In the genomic region with DNA sequence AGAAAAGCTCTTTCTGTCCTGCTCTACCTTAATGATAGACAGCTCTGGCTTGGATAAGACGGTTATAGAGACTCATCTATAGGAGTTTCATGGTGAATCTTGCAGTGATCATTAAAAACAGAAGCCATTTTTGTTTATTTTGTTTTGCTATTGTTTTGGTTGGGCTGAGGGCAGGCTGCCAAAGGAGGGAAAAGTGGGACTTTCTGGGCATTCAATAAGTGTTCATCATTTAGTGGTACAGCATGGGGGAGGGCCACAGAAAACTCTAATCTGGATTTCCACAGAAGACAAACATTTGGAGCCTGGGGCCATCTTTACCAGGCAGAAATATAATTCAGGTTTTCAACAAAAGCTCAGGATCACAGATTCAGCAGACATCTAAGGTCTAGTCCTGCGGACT, we compare ENCODE assay signal across 15 cellular contexts.
DNase-seq lines count a peak whose midpoint lies in the region; TF ChIP-seq lines count a peak whose summit lies in the region.
"Had no signal": no experiment of that assay in that cellular context is flagged by ENCODE, and none has a peak within 500 bp of the region (broad histone marks: within the 10 kb centered on the region; RNA-seq: fewer than 3 reads in every experiment).

No MANE protein-coding gene starts in this region.

- peak overlapping the region; percentile 45 for H2BK15ac ChIP-seq in mesendoderm (replicated peaks; ENCODE audit: low read depth)

- 88 to 90% methylated on average over 2 of the region's 2 CpGs for WGBS in GM23248 (ENCODE audit: low coverage in 1 of 2, low lambda C conversion rate in 2 of 2, missing lambda C conversion rate in 2 of 2), 2 experiments
- no CpG with 5 or more reads among the region's 2 CpGs for WGBS in mesendoderm (ENCODE audit: extremely low coverage, insufficient coverage, low lambda C conversion rate)
- WGBS in lower leg skin, 2 donors: 93 to 94% methylated on average over 2 of the region's 2 CpGs

- H3K27me3 ChIP-seq in BLaER1 (no peaks in the 10 kb centered on the region), GM23248 (replicated peaks; ENCODE audit: insufficient read depth) (no peaks in the 10 kb centered on the region), SJSA1 (replicated peaks) (no peaks in the 10 kb centered on the region), mesendoderm (ENCODE audit: insufficient read depth, low read length, poor library complexity) (no peaks in the 10 kb centered on the region)

- H3K9ac ChIP-seq in BLaER1 (no peak overlapping the region), GM23248 (no peak overlapping the region), mesendoderm (ENCODE audit: low read length) (no peak overlapping the region)

- no peaks in the 10 kb centered on the region for H4K20me1 ChIP-seq in BLaER1
- no peaks in the 10 kb centered on the region for H4K20me1 ChIP-seq in GM23248 (ENCODE audit: insufficient read depth)

- no peak for TF ChIP-seq CTCF in lower leg skin (IDR thresholded peaks at IDR 0.05)

- DNase-seq in GM23248 (no peak), SJSA1 (ENCODE audit: low read depth in 1 of 2, low spot score in 2 of 2) (peak; percentile 57 to 58), mesendoderm (no peak), lower leg skin (ENCODE audit: low spot score in 2 of 2) (no peak), Kasumi-1 (lab: John Stamatoyannopoulos, UW) (no peak), 8988T (no peak), AML-193 (lab: John Stamatoyannopoulos, UW) (no peak)
- DNase-seq: GOT3; NCI-H1930; NCI-H446; NK-92 treated with Interleukin-12 subunit alpha and Interleukin-12 subunit beta, amount 100 ng/mL, for 24 hours; PC-3; T-helper 17 cell had no signal

- H2AK5ac ChIP-seq in mesendoderm (ENCODE audit: low read length): no peak overlapping the region

- intact Hi-C loops in lower leg skin (cut with DNase I; ENCODE audit: low total_unique reads): no loop called here

- peak overlapping the region; percentile 4 for H3K4ac ChIP-seq in mesendoderm (ENCODE audit: low read depth, low read length)

- H3K4me3 ChIP-seq in BLaER1: no peak overlapping the region
- no peak overlapping the region for H3K4me3 ChIP-seq in GM23248
- no peak overlapping the region for H3K4me3 ChIP-seq in SJSA1
- H3K4me3 ChIP-seq in mesendoderm (ENCODE audit: low read length): no peak overlapping the region
- no peak overlapping the region for H3K4me3 ChIP-seq in lower leg skin (ENCODE audit: low read depth, poor library complexity, severe bottlenecking)

- H3K4me2 ChIP-seq in BLaER1 (peak overlapping the region; percentile 57), GM23248 (ENCODE audit: unreplicated experiment) (no peak overlapping the region), mesendoderm (ENCODE audit: low read length) (no peak overlapping the region)

- H3K79me2 ChIP-seq in GM23248 (ENCODE audit: insufficient read depth) (no peaks in the 10 kb centered on the region), mesendoderm (ENCODE audit: control insufficient read depth, insufficient read depth, low read length) (no peaks in the 10 kb centered on the region)

- H3K18ac ChIP-seq in mesendoderm (ENCODE audit: low read length): no peak overlapping the region

- no peak overlapping the region for H3K23ac ChIP-seq in mesendoderm (ENCODE audit: low read length)

- H4K8ac ChIP-seq in mesendoderm (ENCODE audit: low read depth, low read length): no peak overlapping the region

- peaks cover 5% of the 10 kb centered on the region; the same call in 1 of the 2 replicates for H3F3A ChIP-seq in GM23248 (ENCODE audit: insufficient read depth)

- H2BK5ac ChIP-seq in mesendoderm (ENCODE audit: low read length): no peak overlapping the region

- no peaks in the 10 kb centered on the region for H3K9me2 ChIP-seq in GM23248 (ENCODE audit: insufficient read depth)

- H3K56ac ChIP-seq in mesendoderm (ENCODE audit: low read length): no peak overlapping the region

- no peak for TF ChIP-seq POLR2A in lower leg skin (IDR thresholded peaks at IDR 0.05)

- H4K5ac ChIP-seq in mesendoderm (ENCODE audit: low read length): no peak overlapping the region

- H3K9me3 ChIP-seq in BLaER1 (no peaks in the 10 kb centered on the region), GM23248 (ENCODE audit: low read depth) (no peaks in the 10 kb centered on the region), SJSA1 (replicated peaks) (no peaks in the 10 kb centered on the region)

- no peaks in the 10 kb centered on the region for H3K36me3 ChIP-seq in BLaER1
- H3K36me3 ChIP-seq in GM23248 (ENCODE audit: low read depth): no peaks in the 10 kb centered on the region
- H3K36me3 ChIP-seq in SJSA1: no peaks in the 10 kb centered on the region
- H3K36me3 ChIP-seq in mesendoderm (ENCODE audit: control insufficient read depth, insufficient read depth, low read length): no peaks in the 10 kb centered on the region

- in situ Hi-C loops in GM23248 (cut with MboI): no loop called here

- H2AFZ ChIP-seq in GM23248: peak overlapping the region; percentile 44; the same call in 1 of the 2 replicates

- H3K79me1 ChIP-seq in mesendoderm (ENCODE audit: low read length): no peaks in the 10 kb centered on the region

- H2BK120ac ChIP-seq in mesendoderm (ENCODE audit: low read depth, low read length): no peak overlapping the region

- 0 out of 2 replicates have a peak overlapping the region, but pooled peaks have one; percentile 2 for H3K27ac ChIP-seq in BLaER1
- no peak overlapping the region for H3K27ac ChIP-seq in GM23248
- peak overlapping the region; percentile 82 for H3K27ac ChIP-seq in SJSA1
- H3K27ac ChIP-seq in mesendoderm (ENCODE audit: low read depth, low read length): no peak overlapping the region
- H3K27ac ChIP-seq: RWPE1 had no signal

- H3K4me1 ChIP-seq in BLaER1: peaks cover 27% of the 10 kb centered on the region
- H3K4me1 ChIP-seq in GM23248 (ENCODE audit: insufficient read depth): peaks cover 14% of the 10 kb centered on the region
- H3K4me1 ChIP-seq in SJSA1 (replicated peaks): peaks cover 35% of the 10 kb centered on the region
- no peaks in the 10 kb centered on the region for H3K4me1 ChIP-seq in mesendoderm (ENCODE audit: control insufficient read depth, low read depth, low read length)

Comparison
In these comparisons a context has a peak if more than half of its experiments do, and no peak if none do; other contexts are left out.
1. H3K27ac ChIP-seq: peak in BLaER1 (single experiment) and SJSA1 (single experiment); none in GM23248 (single experiment) and mesendoderm (single experiment).
2. DNase-seq: peak in SJSA1 (2 of 2); none in GM23248 (single experiment), mesendoderm (single experiment), lower leg skin (0 of 2), Kasumi-1 (0 of 2), 8988T (single experiment) and AML-193 (0 of 2).